In genomic region chr1:234562336-234562735, GRCh38 we compare ENCODE assay signal across 19 cellular contexts. TPM values are rescaled to one million over a fixed set of nuclear protein-coding genes. Genes with fewer than 3 reads are reported as not detected.
DNase-seq lines count a peak whose midpoint lies in the region; ATAC-seq, FAIRE-seq and TF ChIP-seq lines count a peak whose summit lies in the region.
"Had no signal": no experiment of that assay in that cellular context is flagged by ENCODE, and none has a peak within 500 bp of the region (broad histone marks: within the 10 kb centered on the region; RNA-seq: fewer than 3 reads in every experiment).

No MANE protein-coding gene starts in this region.

- H3K27ac ChIP-seq in caudate nucleus (ENCODE audit: low read depth, low read length) (peak overlapping the region; percentile 63), kidney (ENCODE audit: low read depth in 2 of 2, low read length in 2 of 2) (peak overlapping the region; percentile 9 to 55), sigmoid colon (peak overlapping the region in 3 of 4 donors; percentile 10 to 56 (median 49))

- no peaks in the 10 kb centered on the region for H3K4me1 ChIP-seq in kidney (ENCODE audit: control insufficient read depth in 1 of 2, insufficient read depth in 1 of 2, low read depth in 1 of 2, low read length in 2 of 2)
- peaks cover 0 to 16% (median 3%) of the 10 kb centered on the region in 4 donors for H3K4me1 ChIP-seq in sigmoid colon

- no peaks in the 10 kb centered on the region for H3K27me3 ChIP-seq in sigmoid colon
- H3K27me3 ChIP-seq: pancreas had no signal

- TF ChIP-seq POLR2A in sigmoid colon (IDR thresholded peaks at IDR 0.05) = no peak

- intact Hi-C loops in kidney (cut with DNase I) (no loop called here), sigmoid colon (cut with DNase I) (no loop called here)

- H3K9me3 ChIP-seq in kidney (ENCODE audit: control insufficient read depth in 1 of 2, low read length in 2 of 2) (no peaks in the 10 kb centered on the region), sigmoid colon (no peaks in the 10 kb centered on the region)
- H3K9me3 ChIP-seq: Caco-2, pancreas had no signal

- ATAC-seq in HG03432 (IDR thresholded peaks at IDR 0.05; ENCODE audit: unreplicated experiment) (no peak), GM19324 (IDR thresholded peaks at IDR 0.05; ENCODE audit: low FRiP score, unreplicated experiment) (no peak)
- ATAC-seq: activated CD4-positive, CD25-positive, alpha-beta regulatory T cell treated with anti-CD3 and anti-CD28 coated beads, Interleukin-2, amount 50 U/mL, for 24 hours had no signal

- TF ChIP-seq CTCF in kidney (IDR thresholded peaks at IDR 0.05; ENCODE audit: borderline replicate concordance, extremely low read depth, insufficient read depth) (no peak), sigmoid colon (IDR thresholded peaks at IDR 0.05) (no peak)

- no peak for TF ChIP-seq EP300 in sigmoid colon (IDR thresholded peaks at IDR 0.05)

- DNase-seq in NCI-H82 treated with DMSO at 0.1 percent for 48 hours (lab: John Stamatoyannopoulos, UW; ENCODE audit: unreplicated experiment) = peak; percentile 38
- peak in 1 of 61 donors; percentile 33 for DNase-seq in caudate nucleus (lab: John Stamatoyannopoulos, UW)
- no peak for DNase-seq in kidney
- DNase-seq in sigmoid colon = no peak
- DNase-seq in dedifferentiated amniotic fluid mesenchymal stem cell (ENCODE audit: extremely low spot score) = no peak
- no peak for DNase-seq in RCC 7860 (ENCODE audit: low spot score)
- DNase-seq: activated naive CD4-positive, alpha-beta T cell treated with Interleukin-2 at 50 U/mL for 16 hours; Caco-2; foreskin fibroblast; H7; midbrain; NCI-H2081 treated with DMSO at 0.1 percent for 48 hours; NCI-H526 treated with DMSO at 0.1 percent for 48 hours; stimulated activated CD4-positive, alpha-beta T cell treated with anti-CD3 and anti-CD28 coated beads, Interleukin-12 subunit alpha, Interleukin-12 subunit beta, amount 100 ng/mL, for 4 hours; stimulated activated naive CD4-positive, alpha-beta T cell treated with Interleukin-2 at 50 U/mL for 16 hours had no signal

- 86 to 88% methylated on average over 7 of the region's 7 CpGs for WGBS in sigmoid colon, 2 donors

- H3K4me3 ChIP-seq in kidney (ENCODE audit: low read length in 2 of 2) = no peak overlapping the region
- H3K4me3 ChIP-seq in sigmoid colon = no peak overlapping the region
- H3K4me3 ChIP-seq: pancreas had no signal

- FAIRE-seq in kidney (lab: Jason Lieb, UNC) (no peak), RCC 7860 (lab: Jason Lieb, UNC) (no peak)
- FAIRE-seq: pancreas had no signal

- H3K36me3 ChIP-seq in kidney (ENCODE audit: control insufficient read depth in 1 of 2, insufficient read depth in 2 of 2, low read length in 2 of 2) = no peaks in the 10 kb centered on the region
- no peaks in the 10 kb centered on the region for H3K36me3 ChIP-seq in sigmoid colon
- H3K36me3 ChIP-seq: pancreas had no signal

- H3K9ac ChIP-seq in kidney (ENCODE audit: low read length in 2 of 2) = peak overlapping the region in 1 of 2 donors; percentile 53

RNA-seq across cellular contexts. Expression of gene IRF2BP2, which starts 47.6 kb away (rescaled TPM):
- total RNA-seq in kidney (130 TPM), sigmoid colon (10 to 100 TPM; 43.8 to 80.9 (median 55.5) TPM)
- polyA plus RNA-seq in kidney (ENCODE audit: insufficient read depth, low read depth, low replicate concordance) (53.8 TPM), sigmoid colon (10 to 100 TPM; 39.1 to 86.9 (median 66.1) TPM)
